13 cellular contexts compared by ENCODE assay signal in genomic region chr11:8934735-8935478, GRCh38. TPM values are rescaled to one million over a fixed set of nuclear protein-coding genes. Genes with fewer than 3 reads are reported as not detected.
DNase-seq lines count a peak whose midpoint lies in the region; ATAC-seq and TF ChIP-seq lines count a peak whose summit lies in the region.
"Had no signal": no experiment of that assay in that cellular context is flagged by ENCODE, and none has a peak within 500 bp of the region (broad histone marks: within the 10 kb centered on the region; RNA-seq: fewer than 3 reads in every experiment).

No MANE protein-coding gene starts in this region.

- DNase-seq in GM03348 (ENCODE audit: low spot score), result peak; percentile 77
- peak; percentile 67 for DNase-seq in RWPE1 (ENCODE audit: low spot score)
- peak; percentile 18 for DNase-seq in renal cortical epithelial cell (ENCODE audit: low read depth)
- no peak for DNase-seq in stimulated activated naive CD4-positive, alpha-beta T cell (lab: John Stamatoyannopoulos, UW)
- DNase-seq in middle frontal gyrus (ENCODE audit: extremely low spot score, low spot score), result no peak
- DNase-seq: activated CD4-positive, alpha-beta memory T cell treated with anti-CD3 and anti-CD28 coated beads for 36 hours; DMS79 treated with DMSO at 0.1 percent for 48 hours; NCI-H187 treated with DMSO at 0.1 percent for 48 hours had no signal

- POLR2A ChIA-PET in RWPE1 (lab: Yijun Ruan, JAX; ENCODE audit: low non-redundant PET), result no interaction called here

- no peak for TF ChIP-seq CTCF in RWPE1 (conservative IDR thresholded peaks at IDR 0.05; ENCODE audit: low read depth)

- peak overlapping the region; percentile 47; the same call in 1 of the 2 replicates for H3K27ac ChIP-seq in RWPE1
- H3K27ac ChIP-seq: ascending aorta had no signal

- CTCF ChIA-PET in RWPE1 (lab: Yijun Ruan, JAX), result interaction anchor here (0.6 kb wide), 2 partner anchors 234 to 312 kb away, joined by 3 read pairs; no protein-coding TSS in a partner anchor

- peak; percentile 56 for ATAC-seq in esophagus mucosa
- ATAC-seq in GM18909 (IDR thresholded peaks at IDR 0.05; ENCODE audit: poor library complexity, unreplicated experiment), result no peak
- ATAC-seq in HG03135 (IDR thresholded peaks at IDR 0.05; ENCODE audit: unreplicated experiment), result no peak
- ATAC-seq: Panc1 had no signal

RNA-seq across cellular contexts. Expression of gene C11orf16, which starts 2.2 kb away (rescaled TPM):
- total RNA-seq in esophagus mucosa, result not detected
- not detected in 2 replicates for total RNA-seq in renal cortical epithelial cell
- total RNA-seq: activated CD4-positive, alpha-beta memory T cell treated with anti-CD3 and anti-CD28 coated beads for 36 hours; ascending aorta had no signal

RNA-seq across cellular contexts. Expression of gene ASCL3, which starts 7.9 kb away (rescaled TPM):
- total RNA-seq in esophagus mucosa (not detected), renal cortical epithelial cell (not detected in 2 replicates)
- total RNA-seq: activated CD4-positive, alpha-beta memory T cell treated with anti-CD3 and anti-CD28 coated beads for 36 hours; ascending aorta had no signal

RNA-seq across cellular contexts. Expression of gene AKIP1, which starts 23.9 kb away (rescaled TPM):
- total RNA-seq in esophagus mucosa, result 23.2 TPM
- total RNA-seq in renal cortical epithelial cell, result 40.7 and 56.3 TPM in 2 replicates

RNA-seq across cellular contexts. Expression of gene TMEM9B, which starts 29.3 kb away (rescaled TPM):
- total RNA-seq in esophagus mucosa (41.8 TPM), renal cortical epithelial cell (38.7 and 52.4 TPM in 2 replicates)

Comparison
In these comparisons a context has a peak if more than half of its experiments do, and no peak if none do; other contexts are left out.
1. DNase-seq: peak in GM03348 (single experiment), RWPE1 (single experiment) and renal cortical epithelial cell (single experiment); none in stimulated activated naive CD4-positive, alpha-beta T cell (0 of 6) and middle frontal gyrus (single experiment).